ENCODE assay signal across 1 cellular context in genomic region chr12:43501705-43502104, GRCh38.
TF ChIP-seq lines count a peak whose summit lies in the region.

No MANE protein-coding gene starts in this region.

TF ChIP-seq in GM23338, 12 proteins besides CTCF, POLR2A, EP300 and RAD21 (continued from another document):
- no peak for TF ChIP-seq REST (IDR thresholded peaks at IDR 0.05; ENCODE audit: unreplicated experiment)
- TF ChIP-seq STAT1 (IDR thresholded peaks at IDR 0.05; ENCODE audit: unreplicated experiment): no peak
- TF ChIP-seq ETS1 (IDR thresholded peaks at IDR 0.05): no peak
TF ChIP-seq in GM23338: peak in this region for 0.
